In the genomic region with DNA sequence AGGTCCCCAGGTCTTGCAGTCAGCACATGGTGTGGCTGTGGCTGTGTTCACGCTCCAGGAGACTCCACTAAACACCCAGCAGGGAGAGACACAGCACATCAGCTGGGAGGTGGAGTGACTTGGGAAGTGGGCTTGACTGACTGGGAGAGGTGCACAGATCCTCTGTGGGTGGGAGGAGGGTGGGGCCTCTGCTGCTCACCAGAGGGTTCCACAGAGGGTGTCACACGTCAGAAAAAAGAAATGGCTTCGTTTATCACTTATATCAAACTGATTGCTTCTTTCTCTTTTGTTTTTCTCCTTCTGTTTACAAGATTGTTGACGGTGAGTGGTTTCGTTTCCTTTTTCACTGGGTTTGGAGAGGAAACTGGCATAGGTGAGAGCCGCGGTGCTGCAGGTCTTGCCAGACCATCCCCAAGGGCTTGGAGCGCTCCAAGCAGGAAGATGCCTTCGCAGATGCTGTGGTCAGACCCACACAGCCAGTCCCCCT, we compare ENCODE assay signal across 21 cellular contexts. TPM values are rescaled to one million over a fixed set of nuclear protein-coding genes. Genes with fewer than 3 reads are reported as not detected.
A peak's percentile ranks its signal among the peaks of the same experiment; 100 is the strongest.
DNase-seq lines count a peak whose midpoint lies in the region; ATAC-seq and TF ChIP-seq lines count a peak whose summit lies in the region.
"Had no signal": no experiment of that assay in that cellular context is flagged by ENCODE, and none has a peak within 500 bp of the region (broad histone marks: within the 10 kb centered on the region; RNA-seq: fewer than 3 reads in every experiment).

No MANE protein-coding gene starts in this region.

- no peaks in the 10 kb centered on the region for H3K27me3 Mint-ChIP-seq in activated CD8-positive, alpha-beta memory T cell treated with anti-CD3 and anti-CD28 coated beads, Interleukin-2, amount 10 ng/mL, durations not matched to agents 7 days and 5 days
- H3K27me3 Mint-ChIP-seq in effector memory CD8-positive, alpha-beta T cell, result no peaks in the 10 kb centered on the region
- H3K27me3 Mint-ChIP-seq in stimulated activated memory B cell treated with anti-CD40 and anti-IgM and Interleukin-4, amounts not matched to agents 10 μg/mL and 1 μg/mL and 100 μg/mL, for 72 hours, result no peaks in the 10 kb centered on the region

- TF ChIP-seq POLR2A in lower leg skin (IDR thresholded peaks at IDR 0.05), result no peak

- CTCF ChIA-PET in activated CD8-positive, alpha-beta memory T cell treated with anti-CD3 and anti-CD28 coated beads, Interleukin-2, amount 10 ng/mL, durations not matched to agents 7 days and 5 days (lab: Charles Lee), result no interaction called here

- H3K4me3 Mint-ChIP-seq in activated CD8-positive, alpha-beta memory T cell treated with anti-CD3 and anti-CD28 coated beads, Interleukin-2, amount 10 ng/mL, durations not matched to agents 7 days and 5 days, result no peak overlapping the region
- H3K4me3 Mint-ChIP-seq in effector memory CD8-positive, alpha-beta T cell, result peak overlapping the region; percentile 43 to 57
- peak overlapping the region; percentile 3 for H3K4me3 Mint-ChIP-seq in stimulated activated memory B cell treated with anti-CD40 and anti-IgM and Interleukin-4, amounts not matched to agents 10 μg/mL and 1 μg/mL and 100 μg/mL, for 72 hours
- H3K4me3 Mint-ChIP-seq: nephron had no signal

- no peak for TF ChIP-seq CTCF in lower leg skin (IDR thresholded peaks at IDR 0.05)

- peak; percentile 46 for DNase-seq in activated CD8-positive, alpha-beta memory T cell treated with anti-CD3 and anti-CD28 coated beads, Interleukin-2, amount 10 ng/mL, durations not matched to agents 7 days and 5 days
- DNase-seq in activated CD8-positive, alpha-beta memory T cell treated with anti-CD3 and anti-CD28 coated beads, Interleukin-2, amount 50 U/mL, for 48 hours, result no peak
- DNase-seq in effector memory CD8-positive, alpha-beta T cell, result peak in 2 of 3 experiments; percentile 10 to 32
- DNase-seq in stimulated activated CD4-positive, alpha-beta T cell treated with anti-CD3 and anti-CD28 coated beads, Interleukin-1b, Interleukin-23, amount 100 ng/mL, for 48 hours, result no peak
- no peak for DNase-seq in lower leg skin (ENCODE audit: low spot score in 2 of 2)
- DNase-seq: colonic mucosa; gastrocnemius medialis; MM.1S; NCI-H2081 treated with DMSO at 0.1 percent for 48 hours; NCI-H69; psoas muscle; spleen; stimulated activated naive CD4-positive, alpha-beta T cell; upper lobe of left lung had no signal

- peak overlapping the region; percentile 83 for H3K27ac Mint-ChIP-seq in activated CD8-positive, alpha-beta memory T cell treated with anti-CD3 and anti-CD28 coated beads, Interleukin-2, amount 10 ng/mL, durations not matched to agents 7 days and 5 days
- peak overlapping the region; percentile 93 to 99 for H3K27ac Mint-ChIP-seq in effector memory CD8-positive, alpha-beta T cell
- H3K27ac Mint-ChIP-seq in stimulated activated memory B cell treated with anti-CD40 and anti-IgM and Interleukin-4, amounts not matched to agents 10 μg/mL and 1 μg/mL and 100 μg/mL, for 72 hours, result peak overlapping the region; percentile 82
- H3K27ac Mint-ChIP-seq: nephron had no signal

- 74% methylated on average over 9 of the region's 9 CpGs for WGBS in lower leg skin, 2 donors

- H3K4me1 Mint-ChIP-seq in activated CD8-positive, alpha-beta memory T cell treated with anti-CD3 and anti-CD28 coated beads, Interleukin-2, amount 10 ng/mL, durations not matched to agents 7 days and 5 days, result peaks cover 32% of the 10 kb centered on the region
- peaks cover 24 to 35% of the 10 kb centered on the region in 2 donors for H3K4me1 Mint-ChIP-seq in effector memory CD8-positive, alpha-beta T cell (ENCODE audit: low read depth in 2 of 2)
- peaks cover 42% of the 10 kb centered on the region for H3K4me1 Mint-ChIP-seq in stimulated activated memory B cell treated with anti-CD40 and anti-IgM and Interleukin-4, amounts not matched to agents 10 μg/mL and 1 μg/mL and 100 μg/mL, for 72 hours
- H3K4me1 Mint-ChIP-seq: nephron had no signal

- H3K36me3 Mint-ChIP-seq in activated CD8-positive, alpha-beta memory T cell treated with anti-CD3 and anti-CD28 coated beads, Interleukin-2, amount 10 ng/mL, durations not matched to agents 7 days and 5 days, result peaks cover 56% of the 10 kb centered on the region
- peaks cover 77% of the 10 kb centered on the region for H3K36me3 Mint-ChIP-seq in effector memory CD8-positive, alpha-beta T cell (ENCODE audit: insufficient read depth)
- H3K36me3 Mint-ChIP-seq in stimulated activated memory B cell treated with anti-CD40 and anti-IgM and Interleukin-4, amounts not matched to agents 10 μg/mL and 1 μg/mL and 100 μg/mL, for 72 hours, result peaks cover 56% of the 10 kb centered on the region

- H3K9me3 Mint-ChIP-seq in activated CD8-positive, alpha-beta memory T cell treated with anti-CD3 and anti-CD28 coated beads, Interleukin-2, amount 10 ng/mL, durations not matched to agents 7 days and 5 days (ENCODE audit: low read depth), result no peaks in the 10 kb centered on the region
- no peaks in the 10 kb centered on the region for H3K9me3 Mint-ChIP-seq in effector memory CD8-positive, alpha-beta T cell
- H3K9me3 Mint-ChIP-seq in stimulated activated memory B cell treated with anti-CD40 and anti-IgM and Interleukin-4, amounts not matched to agents 10 μg/mL and 1 μg/mL and 100 μg/mL, for 72 hours, result no peaks in the 10 kb centered on the region
- H3K9me3 Mint-ChIP-seq: nephron had no signal

- intact Hi-C loops in lower leg skin (cut with DNase I; ENCODE audit: low total_unique reads), result no loop called here

- ATAC-seq in activated CD8-positive, alpha-beta memory T cell treated with anti-CD3 and anti-CD28 coated beads, Interleukin-2, amount 10 ng/mL, durations not matched to agents 7 days and 5 days, result peak; percentile 60
- peak; percentile 40 for ATAC-seq in HG03342 (IDR thresholded peaks at IDR 0.05; ENCODE audit: unreplicated experiment)
- ATAC-seq in effector memory CD8-positive, alpha-beta T cell (replicated peaks), result peak; percentile 75
- peak; percentile 73 for ATAC-seq in stimulated activated memory B cell treated with anti-CD40 and anti-IgM and Interleukin-4, amounts not matched to agents 10 μg/mL and 1 μg/mL and 100 μg/mL, for 72 hours
- ATAC-seq in HG03095 (IDR thresholded peaks at IDR 0.05; ENCODE audit: unreplicated experiment), result no peak
- ATAC-seq: gastrocnemius medialis, Panc1, psoas muscle had no signal

- H3K4me3 ChIP-seq in lower leg skin (ENCODE audit: low read depth, poor library complexity, severe bottlenecking), result no peak overlapping the region
- H3K4me3 ChIP-seq: colonic mucosa, gastrocnemius medialis, HAP-1, lung, psoas muscle, spleen, upper lobe of left lung had no signal

RNA-seq across cellular contexts. Expression of a gene that starts 24.8 kb away (rescaled TPM):
- total RNA-seq in activated CD8-positive, alpha-beta memory T cell treated with anti-CD3 and anti-CD28 coated beads, Interleukin-2, amount 10 ng/mL, durations not matched to agents 7 days and 5 days, result 10 to 100 TPM; 30.0 to 37.9 TPM
- total RNA-seq in lower leg skin, result 10 to 100 TPM; 16.3 to 38.6 (median 25.7) TPM

RNA-seq across cellular contexts. Expression of a gene that starts 42.8 kb away (rescaled TPM):
- total RNA-seq in activated CD8-positive, alpha-beta memory T cell treated with anti-CD3 and anti-CD28 coated beads, Interleukin-2, amount 10 ng/mL, durations not matched to agents 7 days and 5 days, result 100 to 1,000 TPM; 108 to 116 TPM
- 10 to 100 TPM; 30.4 to 44.0 (median 37.9) TPM for total RNA-seq in lower leg skin

Comparison
In these comparisons a context has a peak if more than half of its experiments do, and no peak if none do; other contexts are left out.
1. DNase-seq: peak in activated CD8-positive, alpha-beta memory T cell treated with anti-CD3 and anti-CD28 coated beads, Interleukin-2, amount 10 ng/mL, durations not matched to agents 7 days and 5 days (single experiment) and effector memory CD8-positive, alpha-beta T cell (2 of 3); none in activated CD8-positive, alpha-beta memory T cell treated with anti-CD3 and anti-CD28 coated beads, Interleukin-2, amount 50 U/mL, for 48 hours (single experiment), stimulated activated CD4-positive, alpha-beta T cell treated with anti-CD3 and anti-CD28 coated beads, Interleukin-1b, Interleukin-23, amount 100 ng/mL, for 48 hours (single experiment) and lower leg skin (0 of 2).
2. Peak in every context shown above with its lines, with median percentiles within 50 percentile points of each other: H3K27ac Mint-ChIP-seq.